ENCODE assay signal across 1 cellular context in the genomic region with DNA sequence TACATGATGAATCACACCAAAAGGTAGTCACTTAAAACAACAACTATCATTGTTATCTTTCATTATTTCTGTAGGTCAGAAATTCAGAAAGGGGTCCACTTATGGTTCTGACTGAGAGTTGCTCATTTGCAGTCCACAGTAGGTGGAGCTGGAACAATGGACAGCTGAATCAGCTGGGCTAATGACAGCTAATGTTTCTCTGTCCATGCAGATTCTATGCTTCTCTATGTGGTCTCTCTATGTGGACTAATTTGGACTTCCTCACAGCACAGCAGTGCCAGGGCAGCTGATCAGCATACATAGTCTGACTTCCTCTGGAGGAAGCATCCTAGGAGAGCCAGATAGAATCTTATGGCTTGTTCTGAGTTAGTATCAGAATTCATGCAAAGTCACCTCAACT.
TF ChIP-seq lines count a peak whose summit lies in the region.

No MANE protein-coding gene starts in this region.

TF ChIP-seq in PFSK-1, 5 proteins besides CTCF, POLR2A, EP300 and RAD21 (continued from another document):
- peak in 1 of 2 experiments; percentile 78; a peak in 2 of 4 replicates for TF ChIP-seq REST (IDR thresholded peaks at IDR 0.05; ENCODE audit: insufficient read depth in 1 of 2, low read depth in 2 of 2, low read length in 2 of 2)
